ENCODE assay signal across 11 cellular contexts in the genomic region with DNA sequence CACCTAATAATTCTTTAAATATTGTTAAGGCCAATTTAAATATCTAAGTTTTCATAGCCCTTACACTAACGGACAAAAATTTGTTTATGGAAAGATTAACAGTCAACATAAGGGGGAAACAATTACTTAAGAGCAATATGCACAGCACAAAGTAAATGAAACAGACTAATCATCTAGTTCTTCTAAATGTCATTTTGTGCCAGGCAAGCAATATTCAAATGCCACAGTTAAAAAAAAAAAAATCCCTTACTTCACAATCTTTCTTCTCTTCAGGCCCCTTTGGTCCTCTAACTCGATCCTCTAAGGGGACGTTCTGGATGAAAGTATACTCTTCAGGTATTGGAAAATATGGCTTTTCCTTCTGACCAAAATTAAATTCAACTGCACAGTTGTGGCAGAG. TPM values are rescaled to one million over a fixed set of nuclear protein-coding genes. Genes with fewer than 3 reads are reported as not detected.
A peak's percentile ranks its signal among the peaks of the same experiment; 100 is the strongest.
DNase-seq lines count a peak whose midpoint lies in the region; ATAC-seq and TF ChIP-seq lines count a peak whose summit lies in the region.
"Had no signal": no experiment of that assay in that cellular context is flagged by ENCODE, and none has a peak within 500 bp of the region (broad histone marks: within the 10 kb centered on the region; RNA-seq: fewer than 3 reads in every experiment).

No MANE protein-coding gene starts in this region.

- no peaks in the 10 kb centered on the region for H3K9me3 Mint-ChIP-seq in activated CD8-positive, alpha-beta T cell treated with anti-CD3 and anti-CD28 coated beads for 36 hours
- H3K9me3 Mint-ChIP-seq in activated CD8-positive, alpha-beta T cell treated with anti-CD3 and anti-CD28 coated beads, Interleukin-2, amount 10 ng/mL, durations not matched to agents 7 days and 5 days (ENCODE audit: insufficient read depth): no peaks in the 10 kb centered on the region
- H3K9me3 Mint-ChIP-seq in activated naive CD4-positive, alpha-beta T cell treated with anti-CD3 and anti-CD28 coated beads, Interleukin-2, amount 50 U/mL, for 72 hours: no peaks in the 10 kb centered on the region
- no peaks in the 10 kb centered on the region for H3K9me3 Mint-ChIP-seq in nephron progenitor cell
- H3K9me3 Mint-ChIP-seq: naive B cell had no signal

- CTCF ChIA-PET in activated CD8-positive, alpha-beta T cell treated with anti-CD3 and anti-CD28 coated beads for 36 hours (lab: Charles Lee): interaction anchor here (0.6 to 3.7 kb wide), 4 partner anchors 18 to 185 kb away, joined by 3 to 16 read pairs (median 4); a partner anchor contains a TSS
- CTCF ChIA-PET in activated CD8-positive, alpha-beta T cell treated with anti-CD3 and anti-CD28 coated beads, Interleukin-2, amount 10 ng/mL, durations not matched to agents 7 days and 5 days (lab: Charles Lee): interaction anchor here (0.9 to 5.7 kb wide), 4 partner anchors 10 to 185 kb away, joined by 3 to 41 read pairs (median 13); no protein-coding TSS in a partner anchor

- POLR2A ChIA-PET in activated CD8-positive, alpha-beta T cell treated with anti-CD3 and anti-CD28 coated beads for 36 hours (lab: Charles Lee): interaction anchor here (9.4 to 20.0 kb wide), 2 partner anchors 5 to 17 kb away, joined by 86 to 554 read pairs; a partner anchor contains a TSS
- POLR2A ChIA-PET in activated CD8-positive, alpha-beta T cell treated with anti-CD3 and anti-CD28 coated beads, Interleukin-2, amount 10 ng/mL, durations not matched to agents 7 days and 5 days (lab: Charles Lee): interaction anchor here (1.4 to 11.3 kb wide), 2 partner anchors 11 to 19 kb away, joined by 5 to 163 read pairs; a partner anchor contains a TSS

- peak overlapping the region; percentile 22; the same call in 1 of the 2 replicates for H3K4me3 ChIP-seq in GM08714 (ENCODE audit: low read length)
- H3K4me3 ChIP-seq: testis had no signal

- H3K36me3 Mint-ChIP-seq in activated CD8-positive, alpha-beta T cell treated with anti-CD3 and anti-CD28 coated beads for 36 hours (ENCODE audit: low read depth): peaks cover 89% of the 10 kb centered on the region
- H3K36me3 Mint-ChIP-seq in activated CD8-positive, alpha-beta T cell treated with anti-CD3 and anti-CD28 coated beads, Interleukin-2, amount 10 ng/mL, durations not matched to agents 7 days and 5 days (ENCODE audit: low read depth): peaks cover 90% of the 10 kb centered on the region
- H3K36me3 Mint-ChIP-seq in activated naive CD4-positive, alpha-beta T cell treated with anti-CD3 and anti-CD28 coated beads, Interleukin-2, amount 50 U/mL, for 72 hours: peaks cover 57 to 91% of the 10 kb centered on the region in 2 donors
- peaks cover 91% of the 10 kb centered on the region for H3K36me3 Mint-ChIP-seq in nephron progenitor cell (ENCODE audit: low read depth)

- ATAC-seq in activated CD8-positive, alpha-beta T cell treated with anti-CD3 and anti-CD28 coated beads for 36 hours: no peak
- ATAC-seq in activated CD8-positive, alpha-beta T cell treated with anti-CD3 and anti-CD28 coated beads, Interleukin-2, amount 10 ng/mL, durations not matched to agents 7 days and 5 days: no peak
- no peak for ATAC-seq in activated naive CD4-positive, alpha-beta T cell treated with anti-CD3 and anti-CD28 coated beads, Interleukin-2, amount 50 U/mL, for 72 hours
- no peak for ATAC-seq in activated CD4-positive, CD25-positive, alpha-beta regulatory T cell treated with anti-CD3 and anti-CD28 coated beads, Interleukin-2, amount 50 U/mL, for 24 hours
- ATAC-seq in GM21390 (IDR thresholded peaks at IDR 0.05; ENCODE audit: unreplicated experiment) (no peak), HG03045 (IDR thresholded peaks at IDR 0.05; ENCODE audit: unreplicated experiment) (no peak)

- peak overlapping the region; percentile 88 for H3K27ac Mint-ChIP-seq in activated CD8-positive, alpha-beta T cell treated with anti-CD3 and anti-CD28 coated beads for 36 hours
- H3K27ac Mint-ChIP-seq in activated CD8-positive, alpha-beta T cell treated with anti-CD3 and anti-CD28 coated beads, Interleukin-2, amount 10 ng/mL, durations not matched to agents 7 days and 5 days: no peak overlapping the region
- H3K27ac Mint-ChIP-seq in activated naive CD4-positive, alpha-beta T cell treated with anti-CD3 and anti-CD28 coated beads, Interleukin-2, amount 50 U/mL, for 72 hours: peak overlapping the region; percentile 60 to 91
- peak overlapping the region; percentile 79 for H3K27ac Mint-ChIP-seq in nephron progenitor cell

- no peak for DNase-seq in activated CD8-positive, alpha-beta T cell treated with anti-CD3 and anti-CD28 coated beads for 36 hours
- no peak for DNase-seq in activated CD8-positive, alpha-beta T cell treated with anti-CD3 and anti-CD28 coated beads, Interleukin-2, amount 10 ng/mL, durations not matched to agents 7 days and 5 days
- DNase-seq in activated naive CD4-positive, alpha-beta T cell treated with anti-CD3 and anti-CD28 coated beads, Interleukin-2, amount 50 U/mL, for 72 hours (ENCODE audit: low spot score in 2 of 2): no peak
- DNase-seq in nephron progenitor cell: no peak
- DNase-seq: naive B cell, NCI-H187 treated with DMSO at 0.1 percent for 48 hours, testis had no signal

- TF ChIP-seq CTCF in activated CD8-positive, alpha-beta T cell treated with anti-CD3 and anti-CD28 coated beads for 36 hours (IDR thresholded peaks at IDR 0.05): no peak
- no peak for TF ChIP-seq CTCF in nephron progenitor cell (IDR thresholded peaks at IDR 0.05)

- no peaks in the 10 kb centered on the region for H3K27me3 Mint-ChIP-seq in activated CD8-positive, alpha-beta T cell treated with anti-CD3 and anti-CD28 coated beads for 36 hours
- no peaks in the 10 kb centered on the region for H3K27me3 Mint-ChIP-seq in activated CD8-positive, alpha-beta T cell treated with anti-CD3 and anti-CD28 coated beads, Interleukin-2, amount 10 ng/mL, durations not matched to agents 7 days and 5 days (ENCODE audit: low read depth)
- H3K27me3 Mint-ChIP-seq in nephron progenitor cell (ENCODE audit: low read depth, poor library complexity): no peaks in the 10 kb centered on the region
- H3K27me3 Mint-ChIP-seq: naive B cell had no signal

- H3K4me1 Mint-ChIP-seq in activated CD8-positive, alpha-beta T cell treated with anti-CD3 and anti-CD28 coated beads for 36 hours (ENCODE audit: low read depth): peaks cover 71% of the 10 kb centered on the region
- H3K4me1 Mint-ChIP-seq in activated CD8-positive, alpha-beta T cell treated with anti-CD3 and anti-CD28 coated beads, Interleukin-2, amount 10 ng/mL, durations not matched to agents 7 days and 5 days (ENCODE audit: low read depth): peaks cover 79% of the 10 kb centered on the region
- H3K4me1 Mint-ChIP-seq in nephron progenitor cell: peaks cover 77% of the 10 kb centered on the region

- H3K4me3 Mint-ChIP-seq in activated CD8-positive, alpha-beta T cell treated with anti-CD3 and anti-CD28 coated beads for 36 hours: peak overlapping the region; percentile 22
- no peak overlapping the region for H3K4me3 Mint-ChIP-seq in activated CD8-positive, alpha-beta T cell treated with anti-CD3 and anti-CD28 coated beads, Interleukin-2, amount 10 ng/mL, durations not matched to agents 7 days and 5 days
- no peak overlapping the region for H3K4me3 Mint-ChIP-seq in nephron progenitor cell

- intact Hi-C loops in activated CD8-positive, alpha-beta T cell treated with anti-CD3 and anti-CD28 coated beads for 36 hours (cut with micrococcal nuclease): no loop called here

RNA-seq across cellular contexts. Expression of a gene that starts 6.6 kb away (rescaled TPM):
- 100 to 1,000 TPM; 469 to 474 TPM for total RNA-seq in activated CD8-positive, alpha-beta T cell treated with anti-CD3 and anti-CD28 coated beads for 36 hours
- 100 to 1,000 TPM; 432 to 435 TPM for total RNA-seq in activated CD8-positive, alpha-beta T cell treated with anti-CD3 and anti-CD28 coated beads, Interleukin-2, amount 10 ng/mL, durations not matched to agents 7 days and 5 days
- 100 to 1,000 TPM; 304 to 406 TPM for total RNA-seq in activated naive CD4-positive, alpha-beta T cell treated with anti-CD3 and anti-CD28 coated beads, Interleukin-2, amount 50 U/mL, for 72 hours

RNA-seq across cellular contexts. Expression of a gene that starts 22.3 kb away (rescaled TPM):
- total RNA-seq in activated CD8-positive, alpha-beta T cell treated with anti-CD3 and anti-CD28 coated beads for 36 hours: 10 to 100 TPM; 33.1 to 34.7 TPM
- 10 to 100 TPM; 31.3 to 33.6 TPM for total RNA-seq in activated CD8-positive, alpha-beta T cell treated with anti-CD3 and anti-CD28 coated beads, Interleukin-2, amount 10 ng/mL, durations not matched to agents 7 days and 5 days
- total RNA-seq in activated naive CD4-positive, alpha-beta T cell treated with anti-CD3 and anti-CD28 coated beads, Interleukin-2, amount 50 U/mL, for 72 hours: 10 to 100 TPM; 23.5 to 28.1 TPM
